ENCODE assay signal across 19 cellular contexts in the genomic region with DNA sequence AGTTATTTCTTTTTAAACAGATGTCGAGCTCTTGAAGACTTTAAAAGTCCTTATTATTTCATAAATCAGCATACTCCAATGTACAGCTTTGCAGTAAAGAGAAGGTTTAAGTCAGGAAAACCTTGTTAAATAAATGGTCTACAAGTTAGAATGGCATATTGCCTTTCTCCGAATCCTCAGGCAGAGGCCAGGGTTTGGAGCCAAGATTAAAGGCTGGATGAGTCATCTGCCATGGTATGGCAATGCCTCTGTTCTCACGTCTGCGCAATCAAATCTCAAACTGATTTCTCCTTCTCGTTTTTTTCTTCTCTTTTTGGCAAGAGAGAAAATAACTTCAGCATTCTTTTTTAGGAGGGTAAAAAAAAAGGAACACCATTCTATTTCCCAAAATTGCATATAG. TPM values are rescaled to one million over a fixed set of nuclear protein-coding genes. Genes with fewer than 3 reads are reported as not detected.
DNase-seq lines count a peak whose midpoint lies in the region; ATAC-seq and TF ChIP-seq lines count a peak whose summit lies in the region.
"Had no signal": no experiment of that assay in that cellular context is flagged by ENCODE, and none has a peak within 500 bp of the region (broad histone marks: within the 10 kb centered on the region; RNA-seq: fewer than 3 reads in every experiment).

No MANE protein-coding gene starts in this region.

- POLR2A ChIA-PET in HCT116 (lab: Charles Lee): no interaction called here

- no peaks in the 10 kb centered on the region for H3K9me3 Mint-ChIP-seq in type B pancreatic cell
- H3K9me3 Mint-ChIP-seq: dendritic cell treated with granulocyte-macrophage colony-stimulating factor and Interleukin-4, amounts not matched to agents 40 ng/mL and 50 ng/mL, for 4 days; H9 had no signal

- no peaks in the 10 kb centered on the region for H3K9me2 ChIP-seq in HCT116 (ENCODE audit: insufficient read depth)

- H3K4me2 ChIP-seq in HCT116 (ENCODE audit: low read length): peak overlapping the region; percentile 32; the same call in 1 of the 2 replicates
- no peak overlapping the region for H3K4me2 ChIP-seq in mammary epithelial cell (ENCODE audit: insufficient read depth, low read depth, low read length)

- WGBS in mammary epithelial cell (ENCODE audit: low coverage, missing lambda C conversion rate): 42% methylated on average over 5 of the region's 5 CpGs

- no peak for ATAC-seq in HCT116
- ATAC-seq in omental fat pad (ENCODE audit: low FRiP score): peak; percentile 62
- ATAC-seq in HG02678 (IDR thresholded peaks at IDR 0.05; ENCODE audit: unreplicated experiment): no peak
- ATAC-seq: heart right ventricle, Right ventricle myocardium inferior had no signal

- intact Hi-C loops in HCT116 (cut with micrococcal nuclease) (no loop called here), mammary epithelial cell (cut with micrococcal nuclease) (no loop called here)

- no peak overlapping the region for H3K27ac Mint-ChIP-seq in type B pancreatic cell
- H3K27ac Mint-ChIP-seq: dendritic cell treated with granulocyte-macrophage colony-stimulating factor and Interleukin-4, amounts not matched to agents 40 ng/mL and 50 ng/mL, for 4 days; H9 had no signal

- in situ Hi-C loops in mammary epithelial cell (cut with MboI; ENCODE audit: low sequenced_read_pairs in 2 of 2): no loop called here

- BruUV-seq in HCT116 (replicated peaks; lab: Mats Ljungman, UMichigan): no TSS peak
- BruUV-seq in mammary epithelial cell (replicated peaks; lab: Mats Ljungman, UMichigan): no TSS peak

- CTCF ChIA-PET in HCT116 (lab: Charles Lee): no interaction called here
- CTCF ChIA-PET in mammary epithelial cell (lab: Charles Lee; ENCODE audit: low non-redundant PET): no interaction called here

- H3K4me3 Mint-ChIP-seq in type B pancreatic cell: no peak overlapping the region
- H3K4me3 Mint-ChIP-seq: dendritic cell treated with granulocyte-macrophage colony-stimulating factor and Interleukin-4, amounts not matched to agents 40 ng/mL and 50 ng/mL, for 4 days; H9 had no signal

- H3K4me3 ChIP-seq in HCT116 (replicated peaks in 1 of 2; ENCODE audit: low read depth in 1 of 2, low read length in 2 of 2): no peak overlapping the region
- no peak overlapping the region for H3K4me3 ChIP-seq in mammary epithelial cell (replicated peaks in 1 of 3; ENCODE audit: insufficient read depth in 1 of 3, low read depth in 2 of 3, low read length in 3 of 3)
- H3K4me3 ChIP-seq: heart right ventricle had no signal

- H3K4me1 ChIP-seq in HCT116 (ENCODE audit: control insufficient read depth in 1 of 2, insufficient read depth in 2 of 2, low read length in 2 of 2) (peaks cover 7 to 8% of the 10 kb centered on the region in 2 experiments; a peak in 3 of 4 replicates), mammary epithelial cell (ENCODE audit: insufficient read depth, low read length) (no peaks in the 10 kb centered on the region)

- TF ChIP-seq RAD21 in HCT116 (IDR thresholded peaks at IDR 0.05; ENCODE audit: low read depth): no peak

- RAD21 ChIA-PET in HCT116 (lab: Charles Lee; ENCODE audit: low non-redundant PET in 1 of 2, low total read pairs in 2 of 2, uncharacterized antibody in 2 of 2, unreplicated experiment in 2 of 2): no interaction called here

- H3K27me3 ChIP-seq in HCT116 (ENCODE audit: insufficient read depth, low read length): no peaks in the 10 kb centered on the region
- peaks cover 8% of the 10 kb centered on the region for H3K27me3 ChIP-seq in mammary epithelial cell (ENCODE audit: insufficient read depth, low read length)

- DNase-seq in HCT116 (ENCODE audit: low read depth, low spot score): peak; percentile 16
- peak; percentile 84 for DNase-seq in NCI-H446 treated with DMSO at 0.1 percent for 48 hours (lab: John Stamatoyannopoulos, UW)
- peak; percentile 9 for DNase-seq in mammary epithelial cell
- no peak for DNase-seq in omental fat pad (ENCODE audit: low spot score)
- no peak for DNase-seq in type B pancreatic cell (ENCODE audit: extremely low spot score, unreplicated experiment)
- DNase-seq in HCEC 1CT: no peak
- DNase-seq in substantia nigra (lab: John Stamatoyannopoulos, UW): no peak
- DNase-seq: activated CD4-positive, CD25-positive, alpha-beta regulatory T cell treated with anti-CD3 and anti-CD28 coated beads, Interleukin-2, amount 50 U/mL, for 72 hours; AML-193; GDM1; H9; heart right ventricle; NCI-H1048; stimulated activated CD4-positive, alpha-beta T cell treated with anti-CD3 and anti-CD28 coated beads, Interleukin-4, amount 100 ng/mL, for 4 hours; T-helper 2 cell had no signal

- TF ChIP-seq POLR2A in HCT116 (IDR thresholded peaks at IDR 0.05; ENCODE audit: borderline replicate concordance, extremely low read depth, insufficient read depth, insufficient read length): no peak

- H3K36me3 Mint-ChIP-seq in type B pancreatic cell: no peaks in the 10 kb centered on the region

- dilution Hi-C loops in mammary epithelial cell (cut with HindIII; ENCODE audit: low sequenced_read_pairs): no loop called here

- H3K4me1 Mint-ChIP-seq in type B pancreatic cell (ENCODE audit: unreplicated experiment): peaks cover 5% of the 10 kb centered on the region

- H2AFZ ChIP-seq in HCT116 (ENCODE audit: low read depth, low read length, poor library complexity, severe bottlenecking): peak overlapping the region; percentile 43
- H2AFZ ChIP-seq in mammary epithelial cell (ENCODE audit: low read depth, low read length): no peak overlapping the region

- TF ChIP-seq CTCF in HCT116 (IDR thresholded peaks at IDR 0.05 in 2 of 3, conservative IDR thresholded peaks at IDR 0.05 in 1 of 3; ENCODE audit: borderline replicate concordance in 1 of 3, insufficient read depth in 1 of 3, low read depth in 2 of 3, low read length in 2 of 3): no peak
- TF ChIP-seq CTCF in mammary epithelial cell (conservative IDR thresholded peaks at IDR 0.05 in 1 of 2, IDR thresholded peaks at IDR 0.05 in 1 of 2; ENCODE audit: extremely low read depth in 1 of 2, insufficient read depth in 1 of 2, low read depth in 1 of 2, low read length in 2 of 2): no peak
- no peak for TF ChIP-seq CTCF in omental fat pad (IDR thresholded peaks at IDR 0.05)
- no peak for TF ChIP-seq CTCF in type B pancreatic cell (conservative IDR thresholded peaks at IDR 0.05)

- no peaks in the 10 kb centered on the region for H3K36me3 ChIP-seq in HCT116 (ENCODE audit: control insufficient read depth in 1 of 2, insufficient read depth in 2 of 2, low read length in 2 of 2)
- no peaks in the 10 kb centered on the region for H3K36me3 ChIP-seq in mammary epithelial cell (ENCODE audit: insufficient read depth, low read length)
- H3K36me3 ChIP-seq: heart right ventricle had no signal

- H4K20me1 ChIP-seq in HCT116 (ENCODE audit: insufficient read depth) (no peaks in the 10 kb centered on the region), mammary epithelial cell (ENCODE audit: insufficient read depth, low read length) (no peaks in the 10 kb centered on the region)

- H3K27me3 Mint-ChIP-seq in type B pancreatic cell: peaks cover 29% of the 10 kb centered on the region

- H3K9ac ChIP-seq in HCT116 (ENCODE audit: low read length) (no peak overlapping the region), mammary epithelial cell (ENCODE audit: insufficient read depth, low read length) (no peak overlapping the region)

- H3K9me3 ChIP-seq in HCT116 (ENCODE audit: control insufficient read depth in 1 of 2, insufficient read depth in 1 of 2, low read depth in 1 of 2, low read length in 2 of 2) (no peaks in the 10 kb centered on the region), mammary epithelial cell (replicated peaks; ENCODE audit: insufficient read depth, low read length) (no peaks in the 10 kb centered on the region)
- H3K9me3 ChIP-seq: heart right ventricle had no signal

- H3K27ac ChIP-seq in HCT116 (ENCODE audit: low read depth, low read length) (no peak overlapping the region), mammary epithelial cell (ENCODE audit: insufficient read depth, low read depth, low read length) (no peak overlapping the region), substantia nigra (ENCODE audit: low read depth, low read length, poor library complexity, severe bottlenecking) (no peak overlapping the region)
- H3K27ac ChIP-seq: heart right ventricle had no signal

- H3K79me2 ChIP-seq in HCT116 (ENCODE audit: insufficient read depth, low read length): no peaks in the 10 kb centered on the region
- no peaks in the 10 kb centered on the region for H3K79me2 ChIP-seq in mammary epithelial cell (ENCODE audit: insufficient read depth, low read length)

TF ChIP-seq in HCT116, 20 proteins besides CTCF, POLR2A, EP300 and RAD21 (continues in another document):
- 0 out of 2 replicates have a peak, but pooled peaks have one; percentile 28 for TF ChIP-seq JUND (IDR thresholded peaks at IDR 0.05)
- TF ChIP-seq YY1 (IDR thresholded peaks at IDR 0.05; ENCODE audit: extremely low read depth, insufficient replicate concordance, low read depth, low read length): no peak
- TF ChIP-seq, protein P1, sequence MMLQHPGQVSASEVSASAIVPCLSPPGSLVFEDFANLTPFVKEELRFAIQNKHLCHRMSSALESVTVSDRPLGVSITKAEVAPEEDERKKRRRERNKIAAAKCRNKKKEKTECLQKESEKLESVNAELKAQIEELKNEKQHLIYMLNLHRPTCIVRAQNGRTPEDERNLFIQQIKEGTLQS (IDR thresholded peaks at IDR 0.05): no peak
- no peak for TF ChIP-seq ZFX (IDR thresholded peaks at IDR 0.05)
- TF ChIP-seq EZH2 (IDR thresholded peaks at IDR 0.05): no peak
- no peak for TF ChIP-seq SRF (IDR thresholded peaks at IDR 0.05; ENCODE audit: low read depth)
- no peak for TF ChIP-seq ELF1 (IDR thresholded peaks at IDR 0.05; ENCODE audit: borderline replicate concordance, low read depth)

RNA-seq across cellular contexts. Expression of a gene that starts 5.6 kb away (rescaled TPM):
- total RNA-seq in HCT116 (2021; ENCODE audit: unreplicated experiment) (not detected), mammary epithelial cell (not detected), omental fat pad (not detected), type B pancreatic cell (ENCODE audit: low replicate concordance) (6.0 and 11.7 TPM in 2 replicates)
- polyA plus RNA-seq in HCT116 (2012): not detected in 2 replicates
- polyA plus RNA-seq in mammary epithelial cell: not detected
- not detected for polyA minus RNA-seq in mammary epithelial cell
- polyA plus RNA-seq: keratinocyte had no signal

Comparison
In these comparisons a context has a peak if more than half of its experiments do, and no peak if none do; other contexts are left out.
1. DNase-seq: peak in HCT116 (single experiment), NCI-H446 treated with DMSO at 0.1 percent for 48 hours (single experiment) and mammary epithelial cell (single experiment); none in omental fat pad (single experiment), type B pancreatic cell (single experiment), HCEC 1CT (single experiment) and substantia nigra (0 of 49).